In the genomic region with DNA sequence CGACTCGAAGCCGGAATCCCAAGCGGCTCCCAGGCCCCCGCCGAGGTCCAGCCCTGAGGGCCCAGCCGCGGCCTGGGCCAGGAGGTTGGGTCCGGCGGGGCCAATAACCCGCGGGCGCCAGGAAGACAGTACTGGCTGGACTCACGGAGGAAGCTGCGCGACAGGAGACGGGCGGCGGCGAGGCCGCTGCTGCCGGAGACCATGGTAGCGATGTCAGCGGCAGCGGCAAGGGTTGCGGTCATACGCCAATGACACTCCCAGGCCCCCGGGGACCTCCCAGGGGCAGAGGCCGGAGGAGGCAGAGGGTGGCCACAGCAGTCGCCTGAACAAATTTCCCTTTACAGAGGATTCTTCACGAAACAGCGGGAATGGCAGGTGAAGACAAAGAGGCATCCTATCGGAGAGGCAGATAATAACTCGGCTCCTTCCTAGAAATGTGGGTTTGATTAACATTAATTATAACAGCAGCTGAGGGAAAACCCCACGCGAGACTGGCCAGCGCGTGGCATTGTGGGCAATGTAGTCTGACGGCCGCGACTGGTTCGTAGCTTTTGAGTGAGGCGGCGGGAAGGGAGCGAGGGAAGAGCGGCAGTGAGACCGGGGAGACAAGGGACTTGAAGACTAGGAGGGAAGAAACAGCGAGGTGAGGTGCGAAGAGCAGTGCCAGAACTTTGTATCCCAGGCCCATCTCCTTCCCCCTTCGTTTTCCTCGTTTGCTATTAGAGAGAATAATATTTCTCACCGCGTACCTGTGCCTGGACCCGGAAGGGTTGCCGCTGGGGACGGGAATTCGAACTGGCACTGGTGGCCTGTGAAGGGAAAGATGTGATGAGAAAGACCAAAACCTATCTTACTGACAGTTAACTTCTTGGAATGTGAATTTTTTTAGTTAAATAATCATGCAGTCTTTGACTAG, we compare ENCODE assay signal across 8 cellular contexts. TPM values are rescaled to one million over a fixed set of nuclear protein-coding genes. Genes with fewer than 3 reads are reported as not detected.
DNase-seq lines count a peak whose midpoint lies in the region; ATAC-seq and TF ChIP-seq lines count a peak whose summit lies in the region.

A gene (minus strand): TSS at position 253 of the 916 bp plus-strand sequence. CDS start 11 bp downstream, at position 242.

- H3K9me2 ChIP-seq in PC-9 (ENCODE audit: insufficient read depth) = no peaks in the 10 kb centered on the region

- peak within 1 kb of the TSS; percentile 85 to 92 for H3K9ac ChIP-seq in mucosa of rectum (ENCODE audit: low read depth in 1 of 2, low read length in 2 of 2)

- H3K9me3 ChIP-seq in PC-9 (ENCODE audit: insufficient read depth, low read depth) (no peaks in the 10 kb centered on the region), mucosa of rectum (ENCODE audit: control insufficient read depth in 2 of 2, low read length in 2 of 2) (no peaks in the 10 kb centered on the region)

- H3F3A ChIP-seq in PC-9 (ENCODE audit: insufficient read depth, low read depth) = no peaks in the 10 kb centered on the region

- peaks cover 3% of the 10 kb centered on the region; the same call in 1 of the 2 replicates for H4K20me1 ChIP-seq in PC-9 (ENCODE audit: insufficient read depth)

- H3K36me3 ChIP-seq in PC-9 (ENCODE audit: low read depth) (no peaks in the 10 kb centered on the region; the same call in 1 of the 2 replicates), mucosa of rectum (ENCODE audit: control insufficient read depth in 2 of 2, insufficient read depth in 2 of 2, low read length in 2 of 2) (peaks cover 0 to 2% of the 10 kb centered on the region in 2 donors)

- H3K4me1 ChIP-seq in PC-9 (replicated peaks; ENCODE audit: insufficient read depth) = peaks cover 17% of the 10 kb centered on the region
- peaks cover 9 to 23% of the 10 kb centered on the region in 2 donors for H3K4me1 ChIP-seq in mucosa of rectum (ENCODE audit: control insufficient read depth in 2 of 2, insufficient read depth in 2 of 2, low read length in 2 of 2)

- TF ChIP-seq POLR2A in erythroblast (IDR thresholded peaks at IDR 0.05; ENCODE audit: low read length) = peak; percentile 74

- peak; percentile 93 for ATAC-seq in GM21619 (IDR thresholded peaks at IDR 0.05; ENCODE audit: unreplicated experiment)

- H2AFZ ChIP-seq in PC-9 = peak within 1 kb of the TSS; percentile 100

- TF ChIP-seq CTCF in PC-9 (conservative IDR thresholded peaks at IDR 0.05) = no peak

- peak within 1 kb of the TSS; percentile 73 for H3K4me3 ChIP-seq in Jurkat, Clone E6-1 (ENCODE audit: low read length)
- H3K4me3 ChIP-seq in PC-9 (peak within 1 kb of the TSS; percentile 92), mucosa of rectum (ENCODE audit: low read length in 2 of 2) (peak within 1 kb of the TSS; percentile 94 to 98)

- DNase-seq in DMS153 (lab: John Stamatoyannopoulos, UW) = peak; percentile 48
- peak; percentile 71 for DNase-seq in Jurkat, Clone E6-1 (ENCODE audit: low read depth, low spot score)
- peak; percentile 72 to 79 for DNase-seq in PC-9
- DNase-seq in activated T-cell treated with anti-CD3 and anti-CD28 coated beads, Interleukin-2, amount 50 U/mL, for 1 hour = peak; percentile 84
- DNase-seq in erythroblast (lab: John Stamatoyannopoulos, UW) = peak; percentile 89 to 95
- DNase-seq in stimulated activated CD8-positive, alpha-beta memory T cell treated with anti-CD3 and anti-CD28 coated beads, Interleukin-7, amount 100 ng/mL, for 1 hour (ENCODE audit: low read depth in 2 of 2) = peak; percentile 66

- no TSS peak for BruUV-seq in PC-9 (replicated peaks; lab: Mats Ljungman, UMichigan)

- CTCF ChIA-PET in PC-9 (lab: Charles Lee) = no interaction called here

- H3K4me2 ChIP-seq in PC-9 = peak within 1 kb of the TSS; percentile 75

- H3K79me2 ChIP-seq in PC-9 (ENCODE audit: low read depth) = peaks cover 28% of the 10 kb centered on the region

- H3K27ac ChIP-seq in PC-9 = peak within 1 kb of the TSS; percentile 51
- H3K27ac ChIP-seq in mucosa of rectum (ENCODE audit: low read depth in 2 of 2, low read length in 2 of 2) = peak within 1 kb of the TSS; percentile 89 to 90

- intact Hi-C loops in PC-9 (cut with micrococcal nuclease; ENCODE audit: unreplicated experiment) = loop anchor here (1.0 kb wide), 1 partner anchor 15 kb away; no protein-coding TSS in a partner anchor

- H3K27me3 ChIP-seq in PC-9 (ENCODE audit: insufficient read depth, low read depth) (no peaks in the 10 kb centered on the region), mucosa of rectum (ENCODE audit: control insufficient read depth in 2 of 2, insufficient read depth in 2 of 2, low read length in 2 of 2) (no peaks in the 10 kb centered on the region)

- POLR2A ChIA-PET in PC-9 (lab: Charles Lee; ENCODE audit: unreplicated experiment) = interaction anchor here (0.6 kb wide), 1 partner anchor 499 kb away, joined by 8 read pairs; no protein-coding TSS in a partner anchor

RNA-seq across cellular contexts. Expression of the gene that starts here (rescaled TPM):
- 120 TPM for polyA plus RNA-seq in Jurkat, Clone E6-1 (2012; ENCODE audit: insufficient read depth, insufficient read length)
- 42.1 and 59.5 TPM in 2 replicates for total RNA-seq in PC-9 (2021)

Comparison
In these comparisons a context has a peak if more than half of its experiments do, and no peak if none do; other contexts are left out.
1. Peak in every context shown above with its lines: DNase-seq, ATAC-seq, H3K4me3 ChIP-seq and H3K27ac ChIP-seq.